Comparison of ENCODE assay signal across 8 cellular contexts in the genomic region with DNA sequence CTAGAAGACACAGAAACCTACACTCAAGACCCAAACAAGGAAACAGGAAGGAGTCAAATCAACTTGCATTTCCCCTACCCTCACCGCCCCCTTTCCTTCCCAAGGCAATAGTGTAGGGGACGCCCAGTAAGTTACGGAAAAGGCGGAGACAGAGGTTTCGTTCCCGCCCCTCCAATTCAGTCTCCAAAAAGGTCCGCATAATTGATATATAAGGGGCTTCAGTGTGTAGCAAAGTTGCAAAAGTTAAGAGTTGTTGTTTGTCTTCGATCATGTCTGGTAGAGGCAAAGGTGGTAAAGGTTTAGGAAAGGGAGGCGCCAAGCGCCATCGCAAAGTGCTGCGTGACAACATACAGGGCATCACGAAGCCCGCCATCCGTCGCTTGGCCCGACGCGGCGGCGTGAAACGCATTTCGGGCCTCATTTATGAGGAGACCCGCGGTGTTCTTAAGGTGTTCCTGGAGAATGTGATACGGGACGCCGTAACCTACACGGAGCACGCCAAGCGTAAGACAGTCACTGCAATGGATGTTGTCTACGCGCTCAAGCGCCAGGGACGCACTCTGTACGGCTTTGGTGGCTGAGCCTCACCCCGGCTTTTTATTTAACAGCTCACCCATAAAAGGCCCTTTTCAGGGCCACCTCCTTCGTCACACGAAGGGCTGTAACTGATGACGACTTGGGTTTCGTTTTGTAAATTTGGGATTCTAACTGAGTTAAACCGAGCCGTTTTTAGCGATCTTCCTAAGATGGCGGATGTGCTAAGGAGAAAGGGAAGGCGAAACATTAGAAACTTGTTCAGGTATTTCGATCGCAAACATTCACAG.
DNase-seq lines count a peak whose midpoint lies in the region; ATAC-seq and TF ChIP-seq lines count a peak whose summit lies in the region.

No MANE protein-coding gene starts in this region.

- H3K27ac Mint-ChIP-seq in activated B cell treated with CpG ODN at 0.5 μM for 24 hours: peak overlapping the region; percentile 92
- peak overlapping the region; percentile 90 for H3K27ac Mint-ChIP-seq in stimulated activated memory B cell treated with anti-CD40 and anti-IgM and Interleukin-4, amounts not matched to agents 10 μg/mL and 1 μg/mL and 100 μg/mL, for 72 hours

- H3K9me3 Mint-ChIP-seq in activated B cell treated with CpG ODN at 0.5 μM for 24 hours: no peaks in the 10 kb centered on the region
- no peaks in the 10 kb centered on the region for H3K9me3 Mint-ChIP-seq in stimulated activated memory B cell treated with anti-CD40 and anti-IgM and Interleukin-4, amounts not matched to agents 10 μg/mL and 1 μg/mL and 100 μg/mL, for 72 hours

- intact Hi-C loops in activated B cell treated with CpG ODN at 0.5 μM for 24 hours (cut with micrococcal nuclease): loop anchor here (1.0 to 10.0 kb wide), 7 partner anchors 10 to 1594 kb away; a partner anchor contains a TSS

- CTCF ChIA-PET in activated B cell treated with CpG ODN at 0.5 μM for 24 hours (lab: Charles Lee): no interaction called here

- POLR2A ChIA-PET in activated B cell treated with CpG ODN at 0.5 μM for 24 hours (lab: Charles Lee): interaction anchor here (0.6 to 3.7 kb wide), 22 partner anchors 10 to 1571 kb away, joined by 3 to 52 read pairs (median 4); a partner anchor contains a TSS

- ATAC-seq in GM18519 (IDR thresholded peaks at IDR 0.05; ENCODE audit: low FRiP score, unreplicated experiment) (peak; percentile 39), HG02938 (IDR thresholded peaks at IDR 0.05; ENCODE audit: unreplicated experiment) (peak; percentile 53), activated B cell treated with CpG ODN at 0.5 μM for 24 hours (ENCODE audit: low read depth) (peak; percentile 79)
- peak; percentile 93 for ATAC-seq in stimulated activated memory B cell treated with anti-CD40 and anti-IgM and Interleukin-4, amounts not matched to agents 10 μg/mL and 1 μg/mL and 100 μg/mL, for 72 hours

- peak; percentile 61 for DNase-seq in activated B cell treated with CpG ODN at 0.5 μM for 24 hours
- peak; percentile 90 for DNase-seq in dedifferentiated amniotic fluid mesenchymal stem cell (ENCODE audit: extremely low spot score)
- peak; percentile 42 to 80 for DNase-seq in lung microvascular endothelial cell (ENCODE audit: low read depth in 2 of 2)
- DNase-seq in NCI-H128 (lab: John Stamatoyannopoulos, UW; ENCODE audit: unreplicated experiment): no peak
- no peak for DNase-seq in SW 1271 (lab: John Stamatoyannopoulos, UW)

- peaks cover 4% of the 10 kb centered on the region for H3K36me3 Mint-ChIP-seq in activated B cell treated with CpG ODN at 0.5 μM for 24 hours (ENCODE audit: low read depth)
- H3K36me3 Mint-ChIP-seq in stimulated activated memory B cell treated with anti-CD40 and anti-IgM and Interleukin-4, amounts not matched to agents 10 μg/mL and 1 μg/mL and 100 μg/mL, for 72 hours: no peaks in the 10 kb centered on the region

- peak overlapping the region; percentile 82 for H3K4me3 Mint-ChIP-seq in activated B cell treated with CpG ODN at 0.5 μM for 24 hours
- peak overlapping the region; percentile 79 for H3K4me3 Mint-ChIP-seq in stimulated activated memory B cell treated with anti-CD40 and anti-IgM and Interleukin-4, amounts not matched to agents 10 μg/mL and 1 μg/mL and 100 μg/mL, for 72 hours

- H3K27me3 Mint-ChIP-seq in activated B cell treated with CpG ODN at 0.5 μM for 24 hours: no peaks in the 10 kb centered on the region
- no peaks in the 10 kb centered on the region for H3K27me3 Mint-ChIP-seq in stimulated activated memory B cell treated with anti-CD40 and anti-IgM and Interleukin-4, amounts not matched to agents 10 μg/mL and 1 μg/mL and 100 μg/mL, for 72 hours

- TF ChIP-seq CTCF in activated B cell treated with CpG ODN at 0.5 μM for 24 hours (IDR thresholded peaks at IDR 0.05): no peak

- H3K4me1 Mint-ChIP-seq in activated B cell treated with CpG ODN at 0.5 μM for 24 hours: peaks cover 26% of the 10 kb centered on the region
- peaks cover 18% of the 10 kb centered on the region for H3K4me1 Mint-ChIP-seq in stimulated activated memory B cell treated with anti-CD40 and anti-IgM and Interleukin-4, amounts not matched to agents 10 μg/mL and 1 μg/mL and 100 μg/mL, for 72 hours

Comparison
In these comparisons a context has a peak if more than half of its experiments do, and no peak if none do; other contexts are left out.
1. ATAC-seq: peak in every context shown above with its lines; median percentile 93 in stimulated activated memory B cell treated with anti-CD40 and anti-IgM and Interleukin-4, amounts not matched to agents 10 μg/mL and 1 μg/mL and 100 μg/mL, for 72 hours; 79 in activated B cell treated with CpG ODN at 0.5 μM for 24 hours; 53 in HG02938; 39 in GM18519.
2. DNase-seq: peak in activated B cell treated with CpG ODN at 0.5 μM for 24 hours (single experiment), dedifferentiated amniotic fluid mesenchymal stem cell (single experiment) and lung microvascular endothelial cell (2 of 2); none in NCI-H128 (single experiment) and SW 1271 (0 of 2).